Comparison of ENCODE assay signal across 8 cellular contexts in the genomic region with DNA sequence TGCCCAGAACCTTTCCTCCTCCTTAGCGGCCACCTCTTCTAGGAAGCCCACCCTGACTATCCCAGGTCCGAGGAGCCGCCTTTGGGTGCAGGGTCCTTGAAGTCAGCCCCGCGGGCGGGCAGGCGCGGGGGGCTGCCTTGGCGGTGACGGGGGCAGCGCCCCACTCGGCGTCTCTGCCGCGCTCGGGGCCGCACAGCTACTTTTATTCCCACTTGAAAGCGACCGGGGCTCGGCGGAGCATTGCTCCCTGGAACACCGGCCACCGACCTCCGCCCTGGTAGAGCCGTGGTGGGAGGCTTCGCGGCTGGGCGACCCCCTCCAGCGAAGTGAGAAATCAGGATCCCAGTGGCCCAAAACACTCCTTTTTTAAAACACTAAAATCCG. TPM values are rescaled to one million over a fixed set of nuclear protein-coding genes. Genes with fewer than 3 reads are reported as not detected.
DNase-seq lines count a peak whose midpoint lies in the region.

No MANE protein-coding gene starts in this region.

- 3% methylated on average over 30 of the region's 30 CpGs for WGBS in thymus

- H3K27me3 ChIP-seq in thymus (ENCODE audit: control insufficient read depth, insufficient read depth): peaks cover 59% of the 10 kb centered on the region

- H3K36me3 Mint-ChIP-seq in activated T-cell treated with anti-CD3 and anti-CD28 coated beads, Interleukin-2, amount 50 U/mL, for 24 hours (ENCODE audit: low read depth): no peaks in the 10 kb centered on the region
- peaks cover 2% of the 10 kb centered on the region for H3K36me3 Mint-ChIP-seq in activated naive CD8-positive, alpha-beta T cell treated with anti-CD3 and anti-CD28 coated beads for 36 hours
- no peaks in the 10 kb centered on the region for H3K36me3 Mint-ChIP-seq in immature natural killer cell

- peak overlapping the region; percentile 62 for H3K4me3 ChIP-seq in thymus (ENCODE audit: low read length)

- no peak overlapping the region for H3K27ac Mint-ChIP-seq in activated T-cell treated with anti-CD3 and anti-CD28 coated beads, Interleukin-2, amount 50 U/mL, for 24 hours
- no peak overlapping the region for H3K27ac Mint-ChIP-seq in activated naive CD8-positive, alpha-beta T cell treated with anti-CD3 and anti-CD28 coated beads for 36 hours
- no peak overlapping the region for H3K27ac Mint-ChIP-seq in immature natural killer cell

- no peak overlapping the region for H3K27ac ChIP-seq in thymus (ENCODE audit: low read depth)

- H3K9me3 Mint-ChIP-seq in activated T-cell treated with anti-CD3 and anti-CD28 coated beads, Interleukin-2, amount 50 U/mL, for 24 hours: no peaks in the 10 kb centered on the region
- H3K9me3 Mint-ChIP-seq in activated naive CD8-positive, alpha-beta T cell treated with anti-CD3 and anti-CD28 coated beads for 36 hours: no peaks in the 10 kb centered on the region
- no peaks in the 10 kb centered on the region for H3K9me3 Mint-ChIP-seq in immature natural killer cell

- peaks cover 5% of the 10 kb centered on the region for H3K9me3 ChIP-seq in thymus (ENCODE audit: control insufficient read depth)

- DNase-seq in activated T-cell treated with anti-CD3 and anti-CD28 coated beads, Interleukin-2, amount 50 U/mL, for 24 hours: no peak
- DNase-seq in activated T-cell treated with anti-CD3 and anti-CD28 coated beads, Interleukin-2, amount 50 U/mL, for 1 hour: no peak
- DNase-seq in activated naive CD8-positive, alpha-beta T cell treated with anti-CD3 and anti-CD28 coated beads for 36 hours: no peak
- DNase-seq in immature natural killer cell: no peak
- DNase-seq in NCI-H510A (lab: John Stamatoyannopoulos, UW): no peak
- no peak for DNase-seq in middle frontal gyrus (ENCODE audit: extremely low spot score, low spot score)
- DNase-seq in SK-N-DZ (ENCODE audit: low spot score): no peak

- H3K27me3 Mint-ChIP-seq in activated T-cell treated with anti-CD3 and anti-CD28 coated beads, Interleukin-2, amount 50 U/mL, for 24 hours: peaks cover 10% of the 10 kb centered on the region
- peaks cover 25% of the 10 kb centered on the region for H3K27me3 Mint-ChIP-seq in activated naive CD8-positive, alpha-beta T cell treated with anti-CD3 and anti-CD28 coated beads for 36 hours
- peaks cover 3 to 9% (median 7%) of the 10 kb centered on the region in 3 donors for H3K27me3 Mint-ChIP-seq in immature natural killer cell (ENCODE audit: low read depth in 3 of 3)

- peaks cover 6% of the 10 kb centered on the region for H3K4me1 ChIP-seq in thymus (ENCODE audit: control insufficient read depth, insufficient read depth, low read length)

- peaks cover 21% of the 10 kb centered on the region for H3K4me1 Mint-ChIP-seq in activated T-cell treated with anti-CD3 and anti-CD28 coated beads, Interleukin-2, amount 50 U/mL, for 24 hours (ENCODE audit: low read depth)
- peaks cover 9% of the 10 kb centered on the region for H3K4me1 Mint-ChIP-seq in activated naive CD8-positive, alpha-beta T cell treated with anti-CD3 and anti-CD28 coated beads for 36 hours
- peaks cover 0 to 13% of the 10 kb centered on the region in 2 donors for H3K4me1 Mint-ChIP-seq in immature natural killer cell

- H3K4me3 Mint-ChIP-seq in activated T-cell treated with anti-CD3 and anti-CD28 coated beads, Interleukin-2, amount 50 U/mL, for 24 hours: peak overlapping the region; percentile 69
- peak overlapping the region; percentile 65 for H3K4me3 Mint-ChIP-seq in activated naive CD8-positive, alpha-beta T cell treated with anti-CD3 and anti-CD28 coated beads for 36 hours
- peak overlapping the region; percentile 54 to 73 (median 69) for H3K4me3 Mint-ChIP-seq in immature natural killer cell

- H3K36me3 ChIP-seq in thymus (ENCODE audit: control insufficient read depth, insufficient read depth): no peaks in the 10 kb centered on the region

RNA-seq across cellular contexts. Expression of a gene that starts 0.8 kb away (rescaled TPM):
- 1 to 10 TPM; 3.2 to 3.3 TPM for total RNA-seq in activated naive CD8-positive, alpha-beta T cell treated with anti-CD3 and anti-CD28 coated beads for 36 hours
- polyA plus RNA-seq in immature natural killer cell: under 1 TPM in 2 of 3 donors, not detected in 1; 0.12 to 0.22 TPM
- polyA plus RNA-seq in thymus: 17.7 TPM
- 12.7 and 14.7 TPM in 2 replicates for polyA plus RNA-seq in SK-N-DZ (2014; cell fraction: cytosol; rRNA removed)
- polyA plus RNA-seq in SK-N-DZ (2014; cell fraction: nucleus; rRNA removed): 144 and 172 TPM in 2 replicates

RNA-seq across cellular contexts. Expression of a gene that starts 9.5 kb away (rescaled TPM):
- total RNA-seq in activated naive CD8-positive, alpha-beta T cell treated with anti-CD3 and anti-CD28 coated beads for 36 hours: 1 to 10 TPM; 3.5 to 3.6 TPM
- under 1 TPM in 2 of 3 donors, not detected in 1; 0.13 to 0.31 TPM for polyA plus RNA-seq in immature natural killer cell
- 8.2 TPM for polyA plus RNA-seq in thymus
- 84.1 and 85.6 TPM in 2 replicates for polyA plus RNA-seq in SK-N-DZ (2014; cell fraction: cytosol; rRNA removed)
- polyA plus RNA-seq in SK-N-DZ (2014; cell fraction: nucleus; rRNA removed): 421 and 514 TPM in 2 replicates

RNA-seq across cellular contexts. Expression of a gene that starts 19.9 kb away (rescaled TPM):
- 10 to 100 TPM; 37.3 to 42.3 TPM for total RNA-seq in activated naive CD8-positive, alpha-beta T cell treated with anti-CD3 and anti-CD28 coated beads for 36 hours
- polyA plus RNA-seq in immature natural killer cell (10 to 100 TPM in 2 of 3 donors, 1 to 10 TPM in 1; 10.0 to 13.4 (median 11.2) TPM), thymus (61.6 TPM)
- polyA plus RNA-seq in SK-N-DZ (2014; cell fraction: cytosol; rRNA removed): 14.2 and 18.3 TPM in 2 replicates
- polyA plus RNA-seq in SK-N-DZ (2014; cell fraction: nucleus; rRNA removed): 244 and 259 TPM in 2 replicates

RNA-seq across cellular contexts. Expression of a gene that starts 26.2 kb away (rescaled TPM):
- total RNA-seq in activated naive CD8-positive, alpha-beta T cell treated with anti-CD3 and anti-CD28 coated beads for 36 hours: 10 to 100 TPM; 38.7 to 41.7 TPM
- polyA plus RNA-seq in immature natural killer cell (10 to 100 TPM in 2 of 3 donors, 1 to 10 TPM in 1; 5.2 to 18.0 (median 12.4) TPM), thymus (96.6 TPM)
- 21.2 and 23.3 TPM in 2 replicates for polyA plus RNA-seq in SK-N-DZ (2014; cell fraction: cytosol; rRNA removed)
- polyA plus RNA-seq in SK-N-DZ (2014; cell fraction: nucleus; rRNA removed): 225 and 301 TPM in 2 replicates

RNA-seq across cellular contexts. Expression of a gene that starts 36.4 kb away (rescaled TPM):
- 10 to 100 TPM; 16.1 to 16.8 TPM for total RNA-seq in activated naive CD8-positive, alpha-beta T cell treated with anti-CD3 and anti-CD28 coated beads for 36 hours
- polyA plus RNA-seq in immature natural killer cell: 1 to 10 TPM in 2 of 3 donors, not detected in 1; 1.1 to 1.6 TPM
- polyA plus RNA-seq in thymus: 53.2 TPM
- 60.4 and 75.0 TPM in 2 replicates for polyA plus RNA-seq in SK-N-DZ (2014; cell fraction: cytosol; rRNA removed)
- polyA plus RNA-seq in SK-N-DZ (2014; cell fraction: nucleus; rRNA removed): 183 and 241 TPM in 2 replicates

Comparison
In these comparisons a context has a peak if more than half of its experiments do, and no peak if none do; other contexts are left out.
1. RNA of a gene that starts 0.8 kb away (polyA plus RNA-seq): 17.7 TPM in thymus (single experiment); 0.12 to 0.22 TPM in immature natural killer cell; every median in the first group is over 10 times any median in the second.
2. Peak in every context shown above with its lines, with median percentiles within 50 percentile points of each other: H3K4me3 Mint-ChIP-seq.